ENCODE assay signal across 8 cellular contexts in genomic region chr9:70629080-70629685, GRCh38.
DNase-seq lines count a peak whose midpoint lies in the region; ATAC-seq and TF ChIP-seq lines count a peak whose summit lies in the region.
"Not testable (repeated sequence)": the region's sequence is repeated elsewhere in the genome, so short reads cannot be mapped to it uniquely, and the experiment has no call there.

No MANE protein-coding gene starts in this region.

- ATAC-seq in GM23338: not testable (repeated sequence)

- not testable (repeated sequence) for H4K8ac ChIP-seq in mesendoderm (ENCODE audit: low read depth, low read length)

- not testable (repeated sequence) for H4K5ac ChIP-seq in mesendoderm (ENCODE audit: low read length)

- H3K27me3 Mint-ChIP-seq in GM23338 (ENCODE audit: insufficient read depth, low read depth, poor library complexity): not testable (repeated sequence)

- H3K79me1 ChIP-seq in mesendoderm (ENCODE audit: low read length): not testable (repeated sequence)

- not testable (repeated sequence) for H3K9me3 ChIP-seq in Karpas-422 (ENCODE audit: low read length); adipocyte (ENCODE audit: control insufficient read depth, low read length)

- not testable (repeated sequence) for H3K4me2 ChIP-seq in GM23338; Karpas-422 (ENCODE audit: low read depth, low read length, poor library complexity, severe bottlenecking); mesendoderm (ENCODE audit: low read length)

- not testable (repeated sequence) for H3K4me3 ChIP-seq in AG04449 (ENCODE audit: low read depth, low read length); GM23338; Karpas-422 (ENCODE audit: low read length); adipocyte (ENCODE audit: low read length); fibroblast of mammary gland (ENCODE audit: control insufficient read depth, low read depth, low read length); mesendoderm (ENCODE audit: low read length)

- H3K27me3 ChIP-seq in GM23338 (ENCODE audit: insufficient read depth); Karpas-422 (ENCODE audit: low read length); adipocyte (replicated peaks; ENCODE audit: control insufficient read depth, insufficient read depth, low read length); mesendoderm (ENCODE audit: insufficient read depth, low read length, poor library complexity): not testable (repeated sequence)

- not testable (repeated sequence) for H3F3A ChIP-seq in GM23338 (replicated peaks; ENCODE audit: low read depth)

- WGBS in mesendoderm (ENCODE audit: extremely low coverage, insufficient coverage, low lambda C conversion rate): no CpG with 5 or more reads among the region's 15 CpGs

- peak overlapping the region; percentile 75 for H3K18ac ChIP-seq in mesendoderm (ENCODE audit: low read length)

- H2BK120ac ChIP-seq in mesendoderm (ENCODE audit: low read depth, low read length): not testable (repeated sequence)

- not testable (repeated sequence) for H2AK5ac ChIP-seq in mesendoderm (ENCODE audit: low read length)

- H3K36me3 Mint-ChIP-seq in GM23338 (ENCODE audit: low read depth): not testable (repeated sequence)

- H3K4me1 ChIP-seq in GM23338 (ENCODE audit: insufficient read depth); Karpas-422 (ENCODE audit: low read length); adipocyte (ENCODE audit: control insufficient read depth, insufficient read depth, low read length); mesendoderm (ENCODE audit: control insufficient read depth, low read depth, low read length): not testable (repeated sequence)

- not testable (repeated sequence) for H3K9me2 ChIP-seq in GM23338 (ENCODE audit: insufficient read depth); Karpas-422 (replicated peaks; ENCODE audit: insufficient read depth, low read length)

- TF ChIP-seq CTCF in AG04449 (IDR thresholded peaks at IDR 0.05; ENCODE audit: insufficient read depth, low read length, missing control alignments) (peak; percentile 7), GM23338 (conservative IDR thresholded peaks at IDR 0.05; ENCODE audit: low read depth in 2 of 2) (peak in 1 of 2 experiments; percentile 51; a peak in 2 of 4 replicates), fibroblast of mammary gland (conservative IDR thresholded peaks at IDR 0.05; ENCODE audit: control insufficient read depth, insufficient read depth, low read depth, low read length) (peak; percentile 28)

- H2BK15ac ChIP-seq in mesendoderm (replicated peaks; ENCODE audit: low read depth): not testable (repeated sequence)

- H4K20me1 ChIP-seq in GM23338 (replicated peaks; ENCODE audit: insufficient read depth); Karpas-422 (ENCODE audit: insufficient read depth, low read depth, low read length): not testable (repeated sequence)

- not testable (repeated sequence) for DNase-seq in AG04449 (ENCODE audit: low read depth, low spot score)
- DNase-seq in Daoy (ENCODE audit: low read depth) (peak; percentile 28), GM23338 (ENCODE audit: low spot score) (peak; percentile 78), Karpas-422 (peak; percentile 57), NCI-H82 (lab: John Stamatoyannopoulos, UW) (peak; percentile 32), adipocyte (ENCODE audit: low read depth) (peak; percentile 22), fibroblast of mammary gland (ENCODE audit: low read depth) (peak; percentile 39), mesendoderm (peak; percentile 42)

- not testable (repeated sequence) for H3K4ac ChIP-seq in mesendoderm (ENCODE audit: low read depth, low read length)

- not testable (repeated sequence) for H3K9me3 Mint-ChIP-seq in GM23338

- H3K56ac ChIP-seq in mesendoderm (ENCODE audit: low read length): not testable (repeated sequence)

- not testable (repeated sequence) for H3K79me2 ChIP-seq in GM23338 (replicated peaks; ENCODE audit: insufficient read depth); Karpas-422 (ENCODE audit: low read length); mesendoderm (ENCODE audit: control insufficient read depth, insufficient read depth, low read length)

- peak overlapping the region; percentile 95 for H2AFZ ChIP-seq in GM23338
- H2AFZ ChIP-seq in Karpas-422 (ENCODE audit: low read length): not testable (repeated sequence)

- not testable (repeated sequence) for H3K23ac ChIP-seq in mesendoderm (ENCODE audit: low read length)

- not testable (repeated sequence) for H3K4me3 Mint-ChIP-seq in GM23338

- H3K9ac ChIP-seq in Karpas-422 (ENCODE audit: low read length); adipocyte (ENCODE audit: low read length); mesendoderm (ENCODE audit: low read length): not testable (repeated sequence)

- CTCF ChIA-PET in AG04449 (lab: Yijun Ruan, JAX): interaction anchor here (1.4 kb wide), 1 partner anchor 14 kb away, joined by 7 read pairs; no protein-coding TSS in a partner anchor

- not testable (repeated sequence) for H3K27ac Mint-ChIP-seq in GM23338

- not testable (repeated sequence) for H2BK5ac ChIP-seq in mesendoderm (ENCODE audit: low read length)

- POLR2A ChIA-PET in AG04449 (lab: Yijun Ruan, JAX): not testable (repeated sequence)

- not testable (repeated sequence) for H3K36me3 ChIP-seq in GM23338 (ENCODE audit: insufficient read depth); Karpas-422 (ENCODE audit: insufficient read depth, low read length); adipocyte (ENCODE audit: control insufficient read depth, insufficient read depth, low read length, severe bottlenecking); mesendoderm (ENCODE audit: control insufficient read depth, insufficient read depth, low read length)

- H3K27ac ChIP-seq in GM23338 (ENCODE audit: low read depth); Karpas-422 (ENCODE audit: low read length); mesendoderm (ENCODE audit: low read depth, low read length): not testable (repeated sequence)

- not testable (repeated sequence) for H3K4me1 Mint-ChIP-seq in GM23338

TF ChIP-seq in GM23338, 12 proteins besides CTCF, POLR2A, EP300 and RAD21:
- TF ChIP-seq ZNF114 (CRISPR knock-in tag; IDR thresholded peaks at IDR 0.05): 0 out of 2 replicates have a peak, but pooled peaks have one; percentile 19
